Comparison of ENCODE assay signal across 31 cellular contexts in the genomic region with DNA sequence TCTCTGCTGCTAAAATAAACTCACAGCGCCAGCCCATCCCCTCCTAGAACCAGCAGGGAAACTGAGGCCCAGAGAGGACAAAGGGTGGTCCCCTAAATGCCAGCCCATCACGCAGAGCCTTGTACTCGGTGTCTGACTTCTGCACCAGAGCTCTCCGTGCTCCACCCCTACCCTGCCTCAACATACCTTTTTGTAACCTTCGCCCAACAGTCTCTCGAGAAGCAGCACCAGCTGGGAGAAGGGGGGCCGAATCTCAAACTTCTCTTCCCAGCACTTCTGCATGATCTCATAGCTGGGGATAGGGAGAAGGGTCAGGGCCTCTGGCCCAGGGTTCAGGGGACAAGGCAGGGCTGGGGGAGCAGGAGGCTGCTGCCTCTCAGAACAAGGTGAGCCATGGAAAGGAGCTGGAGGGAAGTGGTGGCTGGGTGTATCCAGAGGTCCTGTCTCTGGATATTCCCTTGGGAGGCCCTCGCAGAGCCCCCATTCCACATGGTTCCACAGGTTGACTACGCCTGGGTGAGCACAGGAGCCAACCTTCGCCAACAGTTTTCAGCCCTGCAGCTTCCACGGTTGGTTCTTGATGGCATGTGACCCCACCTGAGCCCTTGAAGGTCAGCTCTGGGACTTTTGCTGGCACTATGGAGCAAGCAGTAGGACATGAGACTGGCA. TPM values are rescaled to one million over a fixed set of nuclear protein-coding genes. Genes with fewer than 3 reads are reported as not detected.
DNase-seq lines count a peak whose midpoint lies in the region; ATAC-seq and TF ChIP-seq lines count a peak whose summit lies in the region.
"Had no signal": no experiment of that assay in that cellular context is flagged by ENCODE, and none has a peak within 500 bp of the region (broad histone marks: within the 10 kb centered on the region; RNA-seq: fewer than 3 reads in every experiment).

No MANE protein-coding gene starts in this region.

- no peaks in the 10 kb centered on the region for H3K27me3 Mint-ChIP-seq in activated CD4-positive, alpha-beta memory T cell treated with anti-CD3 and anti-CD28 coated beads for 36 hours
- no peaks in the 10 kb centered on the region for H3K27me3 Mint-ChIP-seq in activated CD4-positive, alpha-beta memory T cell treated with anti-CD3 and anti-CD28 coated beads, Interleukin-2, amount 10 ng/mL, durations not matched to agents 7 days and 5 days
- H3K27me3 Mint-ChIP-seq: activated CD4-positive, alpha-beta T cell treated with anti-CD3 and anti-CD28 coated beads for 36 hours; activated naive CD8-positive, alpha-beta T cell had no signal

- no peak overlapping the region for H4K91ac ChIP-seq in mesenchymal stem cell (ENCODE audit: low read length)

- DNase-seq in activated CD4-positive, alpha-beta memory T cell treated with anti-CD3 and anti-CD28 coated beads for 36 hours = peak; percentile 3
- DNase-seq in activated CD4-positive, alpha-beta memory T cell treated with anti-CD3 and anti-CD28 coated beads, Interleukin-2, amount 10 ng/mL, durations not matched to agents 7 days and 5 days = no peak
- DNase-seq in adrenal gland (peak in 6 of 7 donors; percentile 1 to 31 (median 11)), mesenchymal stem cell (no peak), upper lobe of right lung (peak; percentile 32), NCI-H82 treated with DMSO at 0.1 percent for 48 hours (lab: John Stamatoyannopoulos, UW; ENCODE audit: unreplicated experiment) (no peak)
- DNase-seq: central memory CD4-positive, alpha-beta T cell; gastrocnemius medialis; IMR-90; NCI-H1436 treated with DMSO at 0.1 percent for 48 hours; NCI-H2081 treated with DMSO at 0.1 percent for 48 hours; NCI-H226; NCI-H69; PC-9; stimulated activated CD4-positive, alpha-beta T cell treated with anti-CD3 and anti-CD28 coated beads, Interleukin-12 subunit alpha, Interleukin-12 subunit beta, amount 100 ng/mL, for 4 hours; stimulated activated CD4-positive, alpha-beta T cell treated with anti-CD3 and anti-CD28 coated beads, Interleukin-4, amount 100 ng/mL, for 1 hour had no signal

- no peak overlapping the region for H2BK12ac ChIP-seq in mesenchymal stem cell (ENCODE audit: low read length in 2 of 2)

- H3K4me3 Mint-ChIP-seq in activated CD4-positive, alpha-beta memory T cell treated with anti-CD3 and anti-CD28 coated beads for 36 hours = no peak overlapping the region
- H3K4me3 Mint-ChIP-seq in activated CD4-positive, alpha-beta memory T cell treated with anti-CD3 and anti-CD28 coated beads, Interleukin-2, amount 10 ng/mL, durations not matched to agents 7 days and 5 days = no peak overlapping the region
- H3K4me3 Mint-ChIP-seq: activated CD4-positive, alpha-beta T cell treated with anti-CD3 and anti-CD28 coated beads for 36 hours; activated naive CD8-positive, alpha-beta T cell; CD14-positive monocyte; neural progenitor cell had no signal

- no peak overlapping the region for H3K14ac ChIP-seq in mesenchymal stem cell (ENCODE audit: low read length in 2 of 2)

- H2BK5ac ChIP-seq in mesenchymal stem cell (ENCODE audit: low read depth, low read length, poor library complexity, severe bottlenecking) = no peak overlapping the region

- H2BK15ac ChIP-seq in mesenchymal stem cell (ENCODE audit: low read depth, poor library complexity, severe bottlenecking) = no peak overlapping the region

- H3K9me3 ChIP-seq in adrenal gland (replicated peaks in 1 of 3) (no peaks in the 10 kb centered on the region), mesenchymal stem cell (ENCODE audit: control insufficient read depth, low read length) (no peaks in the 10 kb centered on the region), upper lobe of right lung (no peaks in the 10 kb centered on the region)
- H3K9me3 ChIP-seq: gastrocnemius medialis, right lobe of liver, tibial artery had no signal

- no peak overlapping the region for H3K18ac ChIP-seq in mesenchymal stem cell (ENCODE audit: low read depth in 1 of 2, low read length in 2 of 2)

- CTCF ChIA-PET in activated CD4-positive, alpha-beta memory T cell treated with anti-CD3 and anti-CD28 coated beads for 36 hours (lab: Charles Lee) = interaction anchor here (1.0 to 1.3 kb wide), 2 partner anchors 9 to 99 kb away, joined by 3 to 4 read pairs; no protein-coding TSS in a partner anchor
- CTCF ChIA-PET in activated CD4-positive, alpha-beta memory T cell treated with anti-CD3 and anti-CD28 coated beads, Interleukin-2, amount 10 ng/mL, durations not matched to agents 7 days and 5 days (lab: Charles Lee) = interaction anchor here (1.2 kb wide), 1 partner anchor 10 kb away, joined by 5 read pairs; no protein-coding TSS in a partner anchor

- no peak overlapping the region for H4K8ac ChIP-seq in mesenchymal stem cell (ENCODE audit: low read length)

- H3K9me3 Mint-ChIP-seq in activated CD4-positive, alpha-beta memory T cell treated with anti-CD3 and anti-CD28 coated beads for 36 hours = no peaks in the 10 kb centered on the region
- H3K9me3 Mint-ChIP-seq in activated CD4-positive, alpha-beta memory T cell treated with anti-CD3 and anti-CD28 coated beads, Interleukin-2, amount 10 ng/mL, durations not matched to agents 7 days and 5 days = no peaks in the 10 kb centered on the region
- H3K9me3 Mint-ChIP-seq: CD14-positive monocyte, neural progenitor cell had no signal

- peak overlapping the region; percentile 7 for H3K9ac ChIP-seq in mesenchymal stem cell (ENCODE audit: low read length)
- H3K9ac ChIP-seq: neural progenitor cell had no signal

- peaks cover 5% of the 10 kb centered on the region for H3K79me1 ChIP-seq in mesenchymal stem cell (replicated peaks; ENCODE audit: low read length, poor library complexity, severe bottlenecking)

- H3K27ac Mint-ChIP-seq in activated CD4-positive, alpha-beta memory T cell treated with anti-CD3 and anti-CD28 coated beads for 36 hours = no peak overlapping the region
- H3K27ac Mint-ChIP-seq in activated CD4-positive, alpha-beta memory T cell treated with anti-CD3 and anti-CD28 coated beads, Interleukin-2, amount 10 ng/mL, durations not matched to agents 7 days and 5 days = no peak overlapping the region
- H3K27ac Mint-ChIP-seq: activated CD4-positive, alpha-beta T cell treated with anti-CD3 and anti-CD28 coated beads for 36 hours; activated naive CD8-positive, alpha-beta T cell; neural progenitor cell had no signal

- POLR2A ChIA-PET in activated CD4-positive, alpha-beta memory T cell treated with anti-CD3 and anti-CD28 coated beads for 36 hours (lab: Charles Lee) = no interaction called here
- POLR2A ChIA-PET in activated CD4-positive, alpha-beta memory T cell treated with anti-CD3 and anti-CD28 coated beads, Interleukin-2, amount 10 ng/mL, durations not matched to agents 7 days and 5 days (lab: Charles Lee) = interaction anchor here (0.6 kb wide), 1 partner anchor 630 kb away, joined by 3 read pairs; no protein-coding TSS in a partner anchor

- H3K27me3 ChIP-seq in adrenal gland (no peaks in the 10 kb centered on the region), mesenchymal stem cell (ENCODE audit: control insufficient read depth in 1 of 2, insufficient read depth in 1 of 2, low read length in 2 of 2) (no peaks in the 10 kb centered on the region), upper lobe of right lung (no peaks in the 10 kb centered on the region)
- H3K27me3 ChIP-seq: gastrocnemius medialis, neural progenitor cell, right lobe of liver, tibial artery had no signal

- H3K36me3 Mint-ChIP-seq in activated CD4-positive, alpha-beta memory T cell treated with anti-CD3 and anti-CD28 coated beads for 36 hours = no peaks in the 10 kb centered on the region
- no peaks in the 10 kb centered on the region for H3K36me3 Mint-ChIP-seq in activated CD4-positive, alpha-beta memory T cell treated with anti-CD3 and anti-CD28 coated beads, Interleukin-2, amount 10 ng/mL, durations not matched to agents 7 days and 5 days (ENCODE audit: low read depth)
- H3K36me3 Mint-ChIP-seq: activated naive CD8-positive, alpha-beta T cell; CD14-positive monocyte; neural progenitor cell had no signal

- intact Hi-C loops in activated CD4-positive, alpha-beta memory T cell treated with anti-CD3 and anti-CD28 coated beads for 36 hours (cut with micrococcal nuclease) = no loop called here
- intact Hi-C loops in adrenal gland (cut with DNase I) (no loop called here), upper lobe of right lung (cut with DNase I) (no loop called here)

- H3K36me3 ChIP-seq in adrenal gland (replicated peaks in 1 of 2) (peaks cover 0 to 9% of the 10 kb centered on the region in 2 donors), mesenchymal stem cell (ENCODE audit: control insufficient read depth in 1 of 2, insufficient read depth in 2 of 2, low read depth in 1 of 2, low read length in 2 of 2) (peaks cover 93 to 98% of the 10 kb centered on the region in 2 experiments), upper lobe of right lung (peaks cover 49% of the 10 kb centered on the region)
- H3K36me3 ChIP-seq: gastrocnemius medialis, neural progenitor cell, right lobe of liver had no signal

- no peaks in the 10 kb centered on the region for H3K4me1 Mint-ChIP-seq in activated CD4-positive, alpha-beta memory T cell treated with anti-CD3 and anti-CD28 coated beads for 36 hours (ENCODE audit: low read depth)
- peaks cover 6% of the 10 kb centered on the region for H3K4me1 Mint-ChIP-seq in activated CD4-positive, alpha-beta memory T cell treated with anti-CD3 and anti-CD28 coated beads, Interleukin-2, amount 10 ng/mL, durations not matched to agents 7 days and 5 days
- H3K4me1 Mint-ChIP-seq: activated CD4-positive, alpha-beta T cell treated with anti-CD3 and anti-CD28 coated beads for 36 hours had no signal

- H3K4me3 ChIP-seq in adrenal gland = no peak overlapping the region
- H3K4me3 ChIP-seq in mesenchymal stem cell (ENCODE audit: insufficient read depth in 1 of 2, low read depth in 1 of 2, low read length in 2 of 2) = no peak overlapping the region
- H3K4me3 ChIP-seq in upper lobe of right lung = no peak overlapping the region
- H3K4me3 ChIP-seq: gastrocnemius medialis, neural progenitor cell, PC-9, right lobe of liver, tibial artery had no signal

- no peak for TF ChIP-seq CTCF in adrenal gland (IDR thresholded peaks at IDR 0.05)
- no peak for TF ChIP-seq CTCF in upper lobe of right lung (IDR thresholded peaks at IDR 0.05)

- no peak overlapping the region for H3K23ac ChIP-seq in mesenchymal stem cell (ENCODE audit: low read length in 2 of 2)

- WGBS in adrenal gland, 4 donors = 86 to 93% (median 91%) methylated on average over 10 to 11 of the region's 11 CpGs
- 91% methylated on average over 8 of the region's 11 CpGs for WGBS in mesenchymal stem cell

- no peak overlapping the region for H3K27ac ChIP-seq in adrenal gland
- H3K27ac ChIP-seq in mesenchymal stem cell (ENCODE audit: low read length, poor library complexity, severe bottlenecking) = no peak overlapping the region
- H3K27ac ChIP-seq in upper lobe of right lung = no peak overlapping the region
- H3K27ac ChIP-seq: gastrocnemius medialis, neural progenitor cell, PC-9, right lobe of liver, tibial artery had no signal

- no peak overlapping the region for H2BK120ac ChIP-seq in mesenchymal stem cell (ENCODE audit: low read depth, low read length)

- ATAC-seq in upper lobe of right lung = no peak
- ATAC-seq in HG03108 (IDR thresholded peaks at IDR 0.05; ENCODE audit: unreplicated experiment) = no peak
- ATAC-seq in GM21381 (IDR thresholded peaks at IDR 0.05; ENCODE audit: unreplicated experiment) = no peak
- ATAC-seq: gastrocnemius medialis, HCT116, right lobe of liver, Right ventricle myocardium inferior, SK-N-SH treated with all-trans-retinoic acid at 6 μM for 48 hours had no signal

- TF ChIP-seq POLR2A in adrenal gland (IDR thresholded peaks at IDR 0.05) = no peak

- H3K4me2 ChIP-seq in mesenchymal stem cell (ENCODE audit: low read length, poor library complexity, severe bottlenecking) = no peak overlapping the region
- H3K4me2 ChIP-seq: PC-9 had no signal

- no peak overlapping the region for H2AFZ ChIP-seq in mesenchymal stem cell (ENCODE audit: low read depth, low read length)
- H2AFZ ChIP-seq: neural progenitor cell, PC-9 had no signal

- no peak overlapping the region for H3K4ac ChIP-seq in mesenchymal stem cell (ENCODE audit: low read depth in 1 of 2, low read length in 2 of 2)

- no peak overlapping the region for H2AK5ac ChIP-seq in mesenchymal stem cell (ENCODE audit: low read length, severe bottlenecking)

- H3K4me1 ChIP-seq in adrenal gland (replicated peaks in 1 of 2) = no peaks in the 10 kb centered on the region
- peaks cover 4% of the 10 kb centered on the region for H3K4me1 ChIP-seq in mesenchymal stem cell (ENCODE audit: control insufficient read depth, insufficient read depth, low read depth, low read length)
- H3K4me1 ChIP-seq in upper lobe of right lung = peaks cover under 1% of the 10 kb centered on the region
- H3K4me1 ChIP-seq: gastrocnemius medialis, right lobe of liver had no signal

RNA-seq across cellular contexts. Expression of gene CSF1R, which starts 32.3 kb away (rescaled TPM):
- total RNA-seq in activated CD4-positive, alpha-beta memory T cell treated with anti-CD3 and anti-CD28 coated beads for 36 hours = under 1 TPM; 0.41 to 0.78 TPM
- total RNA-seq in activated CD4-positive, alpha-beta memory T cell treated with anti-CD3 and anti-CD28 coated beads, Interleukin-2, amount 10 ng/mL, durations not matched to agents 7 days and 5 days = under 1 TPM in 1 of 2 experiments, not detected in 1; 0.25 TPM
- total RNA-seq in adrenal gland (100 to 1,000 TPM in 2 of 8 donors, 10 to 100 TPM in 6; 37.2 to 165 (median 94.4) TPM), upper lobe of right lung (48.7 TPM)
- polyA plus RNA-seq in adrenal gland = 10 to 100 TPM; 17.9 to 20.0 (median 19.0) TPM
- polyA plus RNA-seq in mesenchymal stem cell (2013, experiment 1 of 2) = 0.06 TPM
- 0.12 TPM for polyA plus RNA-seq in mesenchymal stem cell (2013, experiment 2 of 2)
- total RNA-seq: fibroblast of lung had no signal

RNA-seq across cellular contexts. Expression of gene PDGFRB, which starts 37.0 kb away (rescaled TPM):
- total RNA-seq in activated CD4-positive, alpha-beta memory T cell treated with anti-CD3 and anti-CD28 coated beads for 36 hours = under 1 TPM; 0.21 to 0.34 TPM
- 1 to 10 TPM; 7.2 to 9.0 TPM for total RNA-seq in activated CD4-positive, alpha-beta memory T cell treated with anti-CD3 and anti-CD28 coated beads, Interleukin-2, amount 10 ng/mL, durations not matched to agents 7 days and 5 days
- total RNA-seq in adrenal gland (100 to 1,000 TPM in 1 of 8 donors, 10 to 100 TPM in 7; 54.8 to 188 (median 80.1) TPM), upper lobe of right lung (120 TPM)
- 10 to 100 TPM; 21.3 to 55.7 (median 37.2) TPM for polyA plus RNA-seq in adrenal gland
- polyA plus RNA-seq in mesenchymal stem cell (2013, experiment 1 of 2) = 203 TPM
- 211 TPM for polyA plus RNA-seq in mesenchymal stem cell (2013, experiment 2 of 2)
- total RNA-seq: activated CD4-positive, alpha-beta T cell treated with anti-CD3 and anti-CD28 coated beads for 36 hours; PC-9 had no signal

RNA-seq across cellular contexts. Expression of gene CDX1, which starts 47.9 kb away (rescaled TPM):
- total RNA-seq in activated CD4-positive, alpha-beta memory T cell treated with anti-CD3 and anti-CD28 coated beads for 36 hours = not detected
- total RNA-seq in activated CD4-positive, alpha-beta memory T cell treated with anti-CD3 and anti-CD28 coated beads, Interleukin-2, amount 10 ng/mL, durations not matched to agents 7 days and 5 days = not detected
- total RNA-seq in adrenal gland (under 1 TPM in 2 of 8 donors, not detected in 6; 0.23 to 0.32 TPM), upper lobe of right lung (not detected)
- under 1 TPM in 2 of 3 donors, not detected in 1; 0.17 to 0.24 TPM for polyA plus RNA-seq in adrenal gland
- 0.08 TPM for polyA plus RNA-seq in mesenchymal stem cell (2013, experiment 1 of 2)
- 0.03 TPM for polyA plus RNA-seq in mesenchymal stem cell (2013, experiment 2 of 2)
- total RNA-seq: A172; activated CD4-positive, alpha-beta T cell treated with anti-CD3 and anti-CD28 coated beads for 36 hours; G401; LHCN-M2; PC-9; right lobe of liver; Right ventricle myocardium inferior had no signal
- polyA plus RNA-seq: CD14-positive monocyte had no signal

Comparison
In these comparisons a context has a peak if more than half of its experiments do, and no peak if none do; other contexts are left out.
1. DNase-seq: peak in activated CD4-positive, alpha-beta memory T cell treated with anti-CD3 and anti-CD28 coated beads for 36 hours (single experiment), adrenal gland (6 of 7) and upper lobe of right lung (single experiment); none in activated CD4-positive, alpha-beta memory T cell treated with anti-CD3 and anti-CD28 coated beads, Interleukin-2, amount 10 ng/mL, durations not matched to agents 7 days and 5 days (single experiment), mesenchymal stem cell (single experiment) and NCI-H82 treated with DMSO at 0.1 percent for 48 hours (single experiment).
2. RNA of gene PDGFRB, which starts 37.0 kb away (total RNA-seq): 120 TPM in upper lobe of right lung (single experiment), 54.8 to 188 TPM in adrenal gland and 7.2 to 9.0 TPM in activated CD4-positive, alpha-beta memory T cell treated with anti-CD3 and anti-CD28 coated beads, Interleukin-2, amount 10 ng/mL, durations not matched to agents 7 days and 5 days; 0.21 to 0.34 TPM in activated CD4-positive, alpha-beta memory T cell treated with anti-CD3 and anti-CD28 coated beads for 36 hours; every median in the first group is over 4 times any median in the second.
3. RNA of gene CSF1R, which starts 32.3 kb away (total RNA-seq): 37.2 to 165 TPM in adrenal gland and 48.7 TPM in upper lobe of right lung (single experiment); 0.41 to 0.78 TPM in activated CD4-positive, alpha-beta memory T cell treated with anti-CD3 and anti-CD28 coated beads for 36 hours and 0.25 TPM in activated CD4-positive, alpha-beta memory T cell treated with anti-CD3 and anti-CD28 coated beads, Interleukin-2, amount 10 ng/mL, durations not matched to agents 7 days and 5 days; every median in the first group is over 10 times any median in the second.